Comparison of ENCODE assay signal across 1 cellular context in genomic region chr1:24414884-24415333, GRCh38.
A peak's percentile ranks its signal among the peaks of the same experiment; 100 is the strongest.
TF ChIP-seq lines count a peak whose summit lies in the region.

No MANE protein-coding gene starts in this region.

TF ChIP-seq in H1, 55 proteins besides CTCF, POLR2A, EP300 and RAD21:
- TF ChIP-seq KDM4A (IDR thresholded peaks at IDR 0.05; ENCODE audit: low read depth, low read length, severe bottlenecking) (no peak), SAP30 (IDR thresholded peaks at IDR 0.05; ENCODE audit: insufficient read depth, insufficient replicate concordance, low read length) (peak; percentile 11)
